ENCODE assay signal across 8 cellular contexts in the genomic region with DNA sequence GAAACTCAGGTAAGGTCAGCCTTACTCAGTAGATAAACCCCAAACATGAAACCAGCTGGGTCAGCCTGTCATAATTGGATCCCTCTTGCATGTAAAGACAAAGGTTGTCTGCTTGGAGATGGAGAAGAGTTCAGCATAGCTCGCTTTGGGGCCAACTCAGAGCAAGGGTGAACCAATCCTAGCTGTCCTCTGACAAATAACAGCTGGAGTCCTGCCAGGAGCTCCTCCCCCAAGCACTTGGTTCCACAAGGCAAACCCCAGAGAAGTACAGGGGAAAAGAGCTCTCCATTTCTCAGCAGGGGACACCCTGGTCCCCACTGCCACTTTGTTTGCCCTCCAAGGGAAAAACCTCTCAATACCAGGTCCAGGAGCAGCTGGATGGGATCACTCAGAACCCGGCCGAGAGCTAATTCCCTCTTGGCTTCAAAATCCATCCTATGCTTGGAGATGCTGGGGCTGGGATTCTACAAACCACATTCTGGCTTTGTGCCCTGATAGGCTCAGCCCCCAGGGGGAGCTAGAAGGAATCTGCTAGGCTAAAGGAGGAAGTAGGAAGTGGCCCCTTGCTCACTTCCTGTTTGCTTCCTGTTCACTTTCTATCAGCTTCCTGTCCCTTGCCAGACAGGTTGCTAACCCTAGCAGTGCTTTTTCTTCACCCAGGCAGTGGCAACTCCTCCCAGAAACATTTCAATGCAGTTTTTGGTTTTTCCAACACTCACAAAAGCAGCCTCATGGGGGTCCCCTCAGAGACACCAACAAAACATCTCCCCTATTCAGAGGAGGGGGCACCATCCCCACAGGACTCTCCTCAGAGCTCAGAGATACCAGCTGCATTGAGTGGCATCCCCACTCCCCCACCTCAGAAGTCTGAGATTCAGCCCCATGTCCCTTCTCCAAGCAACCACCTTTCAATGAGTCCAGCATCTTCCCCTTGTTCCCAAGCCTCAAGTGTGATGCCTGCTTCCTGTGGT.
DNase-seq lines count a peak whose midpoint lies in the region; ATAC-seq, FAIRE-seq and TF ChIP-seq lines count a peak whose summit lies in the region.

No MANE protein-coding gene starts in this region.

- FAIRE-seq in GM19239 (lab: Jason Lieb, UNC), result no peak

- H3K27ac Mint-ChIP-seq in stimulated activated naive B cell treated with anti-CD40 and anti-IgM and Interleukin-4, amounts not matched to agents 10 μg/mL and 1 μg/mL and 100 μg/mL, for 72 hours, result peak overlapping the region; percentile 37

- no peaks in the 10 kb centered on the region for H3K27me3 Mint-ChIP-seq in stimulated activated naive B cell treated with anti-CD40 and anti-IgM and Interleukin-4, amounts not matched to agents 10 μg/mL and 1 μg/mL and 100 μg/mL, for 72 hours

- peak; percentile 54; the same call in 1 of the 2 replicates for TF ChIP-seq CTCF in OCI-LY1 (IDR thresholded peaks at IDR 0.05; ENCODE audit: low read length)
- peak; percentile 25 for TF ChIP-seq CTCF in astrocyte of the spinal cord (IDR thresholded peaks at IDR 0.05; ENCODE audit: low read depth, low read length)

- H3K27me3 ChIP-seq in OCI-LY1 (ENCODE audit: insufficient read depth, low read length), result no peaks in the 10 kb centered on the region

- H3K79me2 ChIP-seq in OCI-LY1 (ENCODE audit: insufficient read depth, low read length), result no peaks in the 10 kb centered on the region

- H3K4me3 ChIP-seq in OCI-LY1 (ENCODE audit: low read depth, low read length, poor library complexity, severe bottlenecking), result no peak overlapping the region
- no peak overlapping the region for H3K4me3 ChIP-seq in astrocyte of the spinal cord (ENCODE audit: low read depth, low read length)

- H3K27ac ChIP-seq in OCI-LY1 (ENCODE audit: low read depth, low read length, poor library complexity, severe bottlenecking), result no peak overlapping the region

- no peaks in the 10 kb centered on the region for H3K9me2 ChIP-seq in OCI-LY1 (ENCODE audit: low read depth, low read length)

- peaks cover 31 to 50% of the 10 kb centered on the region in 2 donors for H3K36me3 Mint-ChIP-seq in stimulated activated naive B cell treated with anti-CD40 and anti-IgM and Interleukin-4, amounts not matched to agents 10 μg/mL and 1 μg/mL and 100 μg/mL, for 72 hours

- DNase-seq in AG08396 (ENCODE audit: low spot score) (peak; percentile 29), GM19239 (ENCODE audit: insufficient read length, low spot score) (peak; percentile 12), astrocyte of the spinal cord (ENCODE audit: low read depth, low spot score) (no peak), iPS-NIHi7 (ENCODE audit: extremely low spot score) (peak; percentile 63)
- DNase-seq in stimulated activated naive B cell treated with anti-CD40 and anti-IgM and Interleukin-4, amounts not matched to agents 10 μg/mL and 1 μg/mL and 100 μg/mL, for 72 hours, result peak; percentile 21

- no peaks in the 10 kb centered on the region for H3F3A ChIP-seq in OCI-LY1 (ENCODE audit: insufficient read depth, low read length)

- H2AFZ ChIP-seq in OCI-LY1 (ENCODE audit: low read length), result peak overlapping the region; percentile 81; the same call in 1 of the 2 replicates

- H3K4me3 Mint-ChIP-seq in stimulated activated naive B cell treated with anti-CD40 and anti-IgM and Interleukin-4, amounts not matched to agents 10 μg/mL and 1 μg/mL and 100 μg/mL, for 72 hours, result no peak overlapping the region

- no peaks in the 10 kb centered on the region; the same call in 1 of the 2 replicates for H3K36me3 ChIP-seq in OCI-LY1 (ENCODE audit: insufficient read depth, low read length)

- ATAC-seq in stimulated activated naive B cell treated with anti-CD40 and anti-IgM and Interleukin-4, amounts not matched to agents 10 μg/mL and 1 μg/mL and 100 μg/mL, for 72 hours (replicated peaks), result peak; percentile 54 to 57
- ATAC-seq in GM21737 (IDR thresholded peaks at IDR 0.05; ENCODE audit: unreplicated experiment) (no peak), GM21367 (IDR thresholded peaks at IDR 0.05; ENCODE audit: unreplicated experiment) (no peak)

- 0 out of 2 replicates have a peak, but pooled peaks cover 4% of the 10 kb centered on the region for H3K9me3 ChIP-seq in OCI-LY1 (ENCODE audit: low read length)

- H3K4me1 ChIP-seq in OCI-LY1 (ENCODE audit: insufficient read depth, low read length, severe bottlenecking), result peaks cover 4% of the 10 kb centered on the region

- no peaks in the 10 kb centered on the region for H4K20me1 ChIP-seq in OCI-LY1 (ENCODE audit: insufficient read depth, low read length)

- peaks cover 4 to 8% of the 10 kb centered on the region in 2 donors for H3K4me1 Mint-ChIP-seq in stimulated activated naive B cell treated with anti-CD40 and anti-IgM and Interleukin-4, amounts not matched to agents 10 μg/mL and 1 μg/mL and 100 μg/mL, for 72 hours

- in situ Hi-C loops in astrocyte of the spinal cord (cut with HindIII; ENCODE audit: low sequenced_read_pairs), result no loop called here

- no peak overlapping the region; the same call in 1 of the 2 replicates for H3K4me2 ChIP-seq in OCI-LY1 (ENCODE audit: low read length)

- peaks cover 6 to 10% of the 10 kb centered on the region in 2 donors for H3K9me3 Mint-ChIP-seq in stimulated activated naive B cell treated with anti-CD40 and anti-IgM and Interleukin-4, amounts not matched to agents 10 μg/mL and 1 μg/mL and 100 μg/mL, for 72 hours

- H3K9ac ChIP-seq in OCI-LY1 (ENCODE audit: low read length), result no peak overlapping the region

Comparison
In these comparisons a context has a peak if more than half of its experiments do, and no peak if none do; other contexts are left out.
1. ATAC-seq: peak in stimulated activated naive B cell treated with anti-CD40 and anti-IgM and Interleukin-4, amounts not matched to agents 10 μg/mL and 1 μg/mL and 100 μg/mL, for 72 hours (2 of 2); none in GM21737 (single experiment) and GM21367 (single experiment).